14 cellular contexts compared by ENCODE assay signal in the genomic region with DNA sequence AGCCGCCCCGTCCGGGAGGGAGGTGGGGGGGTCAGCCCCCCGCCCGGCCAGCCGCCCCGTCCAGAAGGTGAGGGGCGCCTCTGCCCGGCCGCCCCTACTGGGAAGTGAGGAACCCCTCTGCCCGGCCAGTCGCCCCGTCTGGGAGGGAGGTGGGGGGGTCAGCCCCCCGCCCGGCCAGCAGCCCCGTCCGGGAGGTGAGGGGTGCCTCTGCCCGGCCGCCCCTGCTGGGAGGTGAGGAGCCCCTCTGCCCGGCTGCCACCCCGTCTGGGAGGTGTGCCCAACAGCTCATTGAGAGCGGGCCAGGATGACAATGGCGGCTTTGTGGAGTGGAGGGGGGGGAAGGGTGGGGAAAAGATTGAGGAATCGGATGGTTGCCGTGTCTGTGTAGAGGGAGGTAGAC. TPM values are rescaled to one million over a fixed set of nuclear protein-coding genes. Genes with fewer than 3 reads are reported as not detected.
"Had no signal": no experiment of that assay in that cellular context is flagged by ENCODE, and none has a peak within 500 bp of the region (broad histone marks: within the 10 kb centered on the region; RNA-seq: fewer than 3 reads in every experiment).

No MANE protein-coding gene starts in this region.

RNA-seq across cellular contexts. Expression of a gene that starts 31.3 kb away (rescaled TPM):
- total RNA-seq: activated B cell treated with CpG ODN at 0.5 μM for 24 hours; activated CD4-positive, alpha-beta memory T cell treated with anti-CD3 and anti-CD28 coated beads for 36 hours; activated CD4-positive, alpha-beta memory T cell treated with anti-CD3 and anti-CD28 coated beads, Interleukin-2, amount 10 ng/mL, durations not matched to agents 7 days and 5 days; activated CD4-positive, alpha-beta T cell treated with anti-CD3 and anti-CD28 coated beads for 36 hours; activated CD4-positive, alpha-beta T cell treated with anti-CD3 and anti-CD28 coated beads, Interleukin-2, amount 10 ng/mL, durations not matched to agents 24 days and 14 days; activated CD4-positive, alpha-beta T cell treated with anti-CD3 and anti-CD28 coated beads, Interleukin-2, amount 10 ng/mL, durations not matched to agents 7 days and 5 days; activated CD8-positive, alpha-beta memory T cell treated with anti-CD3 and anti-CD28 coated beads for 36 hours; activated CD8-positive, alpha-beta memory T cell treated with anti-CD3 and anti-CD28 coated beads, Interleukin-2, amount 10 ng/mL, durations not matched to agents 7 days and 5 days; activated CD8-positive, alpha-beta T cell treated with anti-CD3 and anti-CD28 coated beads for 36 hours; activated CD8-positive, alpha-beta T cell treated with anti-CD3 and anti-CD28 coated beads, Interleukin-2, amount 10 ng/mL, durations not matched to agents 7 days and 5 days; T-cell; T-helper 1 cell treated with Interleukin-12 subunit alpha and Interleukin-12 subunit beta and Interleukin-4 antibody, amounts not matched to agents 30 ng/mL and 1 ng/mL, for 36 hours; T-helper 17 cell; T-helper 2 cell treated with Interferon-gamma antibody and Interleukin-4, amounts not matched to agents 100 ng/mL and 5 ng/mL, for 36 hours had no signal
